ENCODE assay signal across 12 cellular contexts in genomic region chr15:85597155-85597815, GRCh38.
DNase-seq lines count a peak whose midpoint lies in the region; ATAC-seq lines count a peak whose summit lies in the region.
"Had no signal": no experiment of that assay in that cellular context is flagged by ENCODE, and none has a peak within 500 bp of the region (broad histone marks: within the 10 kb centered on the region; RNA-seq: fewer than 3 reads in every experiment).

No MANE protein-coding gene starts in this region.

- peak; percentile 56 for DNase-seq in NCI-H82 (lab: John Stamatoyannopoulos, UW)
- DNase-seq in NCI-H82 treated with DMSO at 0.1 percent for 48 hours (lab: John Stamatoyannopoulos, UW; ENCODE audit: unreplicated experiment): no peak
- DNase-seq in Jurkat, Clone E6-1 (ENCODE audit: low read depth, low spot score): peak; percentile 83
- DNase-seq in naive thymus-derived CD8-positive, alpha-beta T cell: peak in 2 of 10 donors; percentile 22 to 35
- DNase-seq in dedifferentiated amniotic fluid mesenchymal stem cell (ENCODE audit: extremely low spot score): no peak
- no peak for DNase-seq in DMS153 treated with DMSO at 0.1 percent for 48 hours (lab: John Stamatoyannopoulos, UW; ENCODE audit: unreplicated experiment)
- DNase-seq in DMS 273 (lab: John Stamatoyannopoulos, UW; ENCODE audit: unreplicated experiment): no peak
- DNase-seq: 8988T, anterior cingulate cortex, hippocampal formation had no signal

- peak; percentile 91 to 95 for ATAC-seq in naive thymus-derived CD8-positive, alpha-beta T cell

- H3K4me1 Mint-ChIP-seq in activated naive CD8-positive, alpha-beta T cell (ENCODE audit: low read depth): peaks cover 50% of the 10 kb centered on the region
- H3K4me1 Mint-ChIP-seq in naive thymus-derived CD8-positive, alpha-beta T cell: peaks cover 15 to 44% (median 38%) of the 10 kb centered on the region in 4 donors

- H3K36me3 Mint-ChIP-seq in activated naive CD8-positive, alpha-beta T cell: peaks cover 7% of the 10 kb centered on the region
- H3K36me3 Mint-ChIP-seq in naive thymus-derived CD8-positive, alpha-beta T cell: peaks cover 0 to 30% (median 13%) of the 10 kb centered on the region in 3 donors

- H3K4me3 ChIP-seq in Jurkat, Clone E6-1 (ENCODE audit: low read length): no peak overlapping the region
- H3K4me3 ChIP-seq: tibial nerve had no signal

- POLR2A ChIA-PET in naive thymus-derived CD8-positive, alpha-beta T cell (lab: Charles Lee): no interaction called here

- no peaks in the 10 kb centered on the region for H3K27me3 Mint-ChIP-seq in activated naive CD8-positive, alpha-beta T cell
- no peaks in the 10 kb centered on the region for H3K27me3 Mint-ChIP-seq in naive thymus-derived CD8-positive, alpha-beta T cell

- H3K27ac Mint-ChIP-seq in activated naive CD8-positive, alpha-beta T cell: peak overlapping the region; percentile 77
- H3K27ac Mint-ChIP-seq in naive thymus-derived CD8-positive, alpha-beta T cell: peak overlapping the region in 8 of 10 donors; percentile 6 to 85 (median 76)

- no peaks in the 10 kb centered on the region for H3K9me3 Mint-ChIP-seq in activated naive CD8-positive, alpha-beta T cell (ENCODE audit: low read depth)
- no peaks in the 10 kb centered on the region for H3K9me3 Mint-ChIP-seq in naive thymus-derived CD8-positive, alpha-beta T cell

- peak overlapping the region; percentile 46 for H3K4me3 Mint-ChIP-seq in activated naive CD8-positive, alpha-beta T cell
- H3K4me3 Mint-ChIP-seq in naive thymus-derived CD8-positive, alpha-beta T cell: peak overlapping the region in 8 of 10 donors; percentile 2 to 57 (median 6)

Comparison
In these comparisons a context has a peak if more than half of its experiments do, and no peak if none do; other contexts are left out.
1. DNase-seq: peak in NCI-H82 (single experiment) and Jurkat, Clone E6-1 (single experiment); none in NCI-H82 treated with DMSO at 0.1 percent for 48 hours (single experiment), dedifferentiated amniotic fluid mesenchymal stem cell (single experiment), DMS153 treated with DMSO at 0.1 percent for 48 hours (single experiment) and DMS 273 (single experiment).